Comparison of ENCODE assay signal across 17 cellular contexts in the genomic region with DNA sequence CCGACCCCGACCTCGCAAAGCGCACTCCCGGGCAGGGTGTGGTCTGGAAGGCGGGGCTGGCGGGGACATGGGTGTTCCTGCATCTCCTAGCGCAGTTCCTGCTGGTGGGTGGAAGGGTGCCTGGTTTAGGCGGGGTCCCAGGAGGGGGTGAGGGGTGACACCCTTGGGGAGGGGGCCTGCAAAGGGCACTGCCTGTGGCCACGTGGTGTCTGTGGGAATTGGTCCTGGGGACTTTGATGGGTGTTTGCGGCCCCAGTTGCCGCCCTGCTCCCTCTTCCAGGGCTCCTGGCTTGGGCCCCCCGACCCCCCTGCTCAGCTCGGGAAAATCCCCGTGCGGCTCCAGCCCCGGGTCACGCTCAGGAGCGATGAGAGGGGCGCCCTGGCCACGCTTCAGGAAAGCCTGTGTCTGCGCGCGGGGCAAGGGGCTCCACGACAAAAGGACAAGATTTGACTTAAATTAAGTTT. TPM values are rescaled to one million over a fixed set of nuclear protein-coding genes. Genes with fewer than 3 reads are reported as not detected.
DNase-seq lines count a peak whose midpoint lies in the region; TF ChIP-seq lines count a peak whose summit lies in the region.
"Had no signal": no experiment of that assay in that cellular context is flagged by ENCODE, and none has a peak within 500 bp of the region (broad histone marks: within the 10 kb centered on the region; RNA-seq: fewer than 3 reads in every experiment).

No MANE protein-coding gene starts in this region.

- TF ChIP-seq CTCF in suprapubic skin (IDR thresholded peaks at IDR 0.05) (no peak), glutamatergic neuron (IDR thresholded peaks at IDR 0.05; ENCODE audit: partially characterized antibody, unreplicated experiment) (no peak)

- peaks cover 1% of the 10 kb centered on the region for H3K27me3 Mint-ChIP-seq in glutamatergic neuron (ENCODE audit: unreplicated experiment)

- no peak overlapping the region for H3K4me3 Mint-ChIP-seq in glutamatergic neuron (ENCODE audit: unreplicated experiment)
- H3K4me3 Mint-ChIP-seq: activated naive CD8-positive, alpha-beta T cell treated with anti-CD3 and anti-CD28 coated beads, Interleukin-2, amount 10 ng/mL, durations not matched to agents 7 days and 5 days had no signal

- H3K4me1 ChIP-seq in suprapubic skin: peaks cover 17% of the 10 kb centered on the region
- H3K4me1 ChIP-seq: breast epithelium had no signal

- TF ChIP-seq EP300 in suprapubic skin (IDR thresholded peaks at IDR 0.05): no peak

- peaks cover 4% of the 10 kb centered on the region for H3K9me3 Mint-ChIP-seq in glutamatergic neuron (ENCODE audit: unreplicated experiment)
- H3K9me3 Mint-ChIP-seq: activated naive CD8-positive, alpha-beta T cell treated with anti-CD3 and anti-CD28 coated beads, Interleukin-2, amount 10 ng/mL, durations not matched to agents 7 days and 5 days had no signal

- peak; percentile 51 for DNase-seq in DMS53 (lab: John Stamatoyannopoulos, UW)
- no peak for DNase-seq in DMS53 treated with DMSO at 0.1 percent for 48 hours (lab: John Stamatoyannopoulos, UW; ENCODE audit: unreplicated experiment)
- peak; percentile 21 for DNase-seq in NCI-H345 treated with DMSO at 0.1 percent for 48 hours (lab: John Stamatoyannopoulos, UW; ENCODE audit: unreplicated experiment)
- peak; percentile 36 for DNase-seq in iPS-NIHi11 (ENCODE audit: low spot score)
- DNase-seq in suprapubic skin (ENCODE audit: low spot score in 2 of 2): peak; percentile 54 to 74
- DNase-seq in Ammon's horn (ENCODE audit: low spot score): no peak
- no peak for DNase-seq in glutamatergic neuron
- no peak for DNase-seq in foreskin melanocyte
- DNase-seq: activated naive CD8-positive, alpha-beta T cell treated with anti-CD3 and anti-CD28 coated beads, Interleukin-2, amount 10 ng/mL, durations not matched to agents 7 days and 5 days; activated T-cell treated with anti-CD3 and anti-CD28 coated beads for 4 hours; dorsolateral prefrontal cortex; thyroid gland had no signal

- H3K36me3 Mint-ChIP-seq in glutamatergic neuron (ENCODE audit: unreplicated experiment): no peaks in the 10 kb centered on the region
- H3K36me3 Mint-ChIP-seq: activated naive CD8-positive, alpha-beta T cell treated with anti-CD3 and anti-CD28 coated beads, Interleukin-2, amount 10 ng/mL, durations not matched to agents 7 days and 5 days had no signal

- no peaks in the 10 kb centered on the region for H3K9me3 ChIP-seq in suprapubic skin
- H3K9me3 ChIP-seq: breast epithelium, esophagus muscularis mucosa, right atrium auricular region, thyroid gland had no signal

- WGBS in suprapubic skin: 46% methylated on average over 22 of the region's 25 CpGs

- H3K27ac Mint-ChIP-seq in glutamatergic neuron (ENCODE audit: unreplicated experiment): no peak overlapping the region
- H3K27ac Mint-ChIP-seq: activated naive CD8-positive, alpha-beta T cell treated with anti-CD3 and anti-CD28 coated beads, Interleukin-2, amount 10 ng/mL, durations not matched to agents 7 days and 5 days had no signal

- H3K27me3 ChIP-seq in suprapubic skin: no peaks in the 10 kb centered on the region
- H3K27me3 ChIP-seq: breast epithelium, dorsolateral prefrontal cortex, esophagus muscularis mucosa, right atrium auricular region, thyroid gland had no signal

- H3K27ac ChIP-seq in suprapubic skin: peak overlapping the region; percentile 24
- H3K27ac ChIP-seq: 22Rv1, C4-2B, thyroid gland had no signal

- TF ChIP-seq POLR2A in suprapubic skin (IDR thresholded peaks at IDR 0.05): no peak

- H3K36me3 ChIP-seq in suprapubic skin: peaks cover 20% of the 10 kb centered on the region
- H3K36me3 ChIP-seq: breast epithelium had no signal

- no peaks in the 10 kb centered on the region for H3K4me1 Mint-ChIP-seq in glutamatergic neuron (ENCODE audit: low read depth, unreplicated experiment)
- H3K4me1 Mint-ChIP-seq: activated naive CD8-positive, alpha-beta T cell treated with anti-CD3 and anti-CD28 coated beads, Interleukin-2, amount 10 ng/mL, durations not matched to agents 7 days and 5 days had no signal

- no peak overlapping the region for H3K4me3 ChIP-seq in suprapubic skin
- H3K4me3 ChIP-seq: right atrium auricular region, thyroid gland had no signal

RNA-seq across cellular contexts. Expression of a gene that starts 19.1 kb away (rescaled TPM):
- 10 to 100 TPM in 2 of 4 donors, 1 to 10 TPM in 2; 8.7 to 15.7 (median 12.5) TPM for total RNA-seq in suprapubic skin
- total RNA-seq in glutamatergic neuron (ENCODE audit: unreplicated experiment): 0.17 TPM

Comparison
In these comparisons a context has a peak if more than half of its experiments do, and no peak if none do; other contexts are left out.
1. DNase-seq: peak in DMS53 (single experiment), NCI-H345 treated with DMSO at 0.1 percent for 48 hours (single experiment), iPS-NIHi11 (single experiment) and suprapubic skin (2 of 2); none in DMS53 treated with DMSO at 0.1 percent for 48 hours (single experiment), Ammon's horn (single experiment), glutamatergic neuron (single experiment) and foreskin melanocyte (single experiment).